ENCODE assay signal across 7 cellular contexts in the genomic region with DNA sequence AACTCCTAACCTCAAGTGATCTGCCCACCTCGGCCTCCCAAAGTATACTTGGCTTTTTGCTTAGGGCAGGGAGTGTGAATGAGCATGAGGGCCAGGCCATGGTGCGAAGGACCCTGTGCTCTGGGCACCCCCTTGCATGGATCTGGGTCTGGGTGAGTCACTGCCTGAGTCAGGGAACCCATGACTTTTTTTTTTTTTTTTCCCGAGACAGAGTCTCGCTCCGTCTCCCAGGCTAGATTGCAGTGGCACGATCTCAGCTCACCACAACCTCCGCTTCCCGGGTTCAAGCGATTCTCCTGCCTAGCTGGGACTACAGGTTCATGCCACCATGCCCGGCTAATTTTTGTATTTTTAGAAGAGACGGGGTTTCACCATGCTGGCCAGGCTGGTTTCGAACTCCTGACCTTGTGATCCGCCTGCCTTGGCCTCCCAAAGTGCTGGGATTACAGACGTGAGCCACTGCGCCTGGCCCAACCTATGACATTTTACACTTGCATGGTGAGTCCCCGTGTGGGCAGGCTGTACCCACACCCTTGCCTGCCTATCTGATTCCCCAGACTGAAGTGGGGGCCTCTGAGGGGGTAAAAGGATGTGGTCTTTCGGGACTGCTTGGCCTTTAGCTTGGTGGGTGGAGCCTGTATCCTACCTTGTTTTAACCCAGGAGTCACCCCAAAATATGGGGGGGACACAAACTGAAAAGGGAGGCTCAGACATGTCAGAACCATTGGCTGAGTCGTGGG. TPM values are rescaled to one million over a fixed set of nuclear protein-coding genes. Genes with fewer than 3 reads are reported as not detected.
"Had no signal": no experiment of that assay in that cellular context is flagged by ENCODE, and none has a peak within 500 bp of the region (broad histone marks: within the 10 kb centered on the region; RNA-seq: fewer than 3 reads in every experiment).

No MANE protein-coding gene starts in this region.

RNA-seq across cellular contexts. Expression of a gene that starts 5.2 kb away (rescaled TPM):
- total RNA-seq: activated CD4-positive, alpha-beta memory T cell treated with anti-CD3 and anti-CD28 coated beads, Interleukin-2, amount 10 ng/mL, durations not matched to agents 7 days and 5 days; cerebellum; T-helper 1 cell treated with Interleukin-12 subunit alpha and Interleukin-12 subunit beta and Interleukin-4 antibody, amounts not matched to agents 30 ng/mL and 1 ng/mL, for 36 hours had no signal

RNA-seq across cellular contexts. Expression of a gene that starts 19.3 kb away (rescaled TPM):
- total RNA-seq: dermis microvascular lymphatic vessel endothelial cell, glomerular endothelial cell, omental fat pad had no signal

RNA-seq across cellular contexts. Expression of a gene that starts 21.1 kb away (rescaled TPM):
- total RNA-seq: cerebellum, omental fat pad, spleen had no signal
